Comparison of ENCODE assay signal across 31 cellular contexts in the genomic region with DNA sequence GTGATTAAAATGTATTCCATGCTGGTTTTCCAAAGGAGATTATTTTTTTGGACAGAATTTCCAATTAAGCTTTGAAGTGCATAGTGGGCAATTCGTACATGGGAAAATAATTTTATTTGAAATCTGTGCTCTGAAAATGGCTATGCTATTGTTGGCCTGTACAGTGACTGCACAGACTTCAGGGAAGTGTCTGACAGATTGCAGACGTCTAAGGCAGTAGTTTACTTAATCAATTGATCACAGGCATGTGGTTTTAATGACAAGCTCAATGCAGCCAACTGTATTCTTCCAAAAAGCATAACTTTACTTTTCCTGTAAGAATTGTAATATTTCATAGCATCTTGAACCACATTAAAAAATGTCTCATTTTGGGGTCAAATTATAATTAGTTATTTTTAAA.
"Had no signal": no experiment of that assay in that cellular context is flagged by ENCODE, and none has a peak within 500 bp of the region (broad histone marks: within the 10 kb centered on the region; RNA-seq: fewer than 3 reads in every experiment).

No MANE protein-coding gene starts in this region.

- H3K36me3 ChIP-seq: left lung, lower lobe of right lung, neural progenitor cell, neutrophil, ovary, prostate gland, stomach, thyroid gland, upper lobe of left lung, vagina had no signal

- H3K9me3 ChIP-seq: left lung, lower lobe of right lung, neutrophil, ovary, prostate gland, stomach, testis, thyroid gland, transverse colon, upper lobe of left lung, vagina had no signal

- H3K27me3 ChIP-seq: left lung, neural progenitor cell, neutrophil, ovary, stomach, testis, thyroid gland, transverse colon, upper lobe of left lung, vagina had no signal

- H3K4me3 ChIP-seq: left lung, lower lobe of right lung, neural progenitor cell, ovary, prostate gland, skin epidermis, stomach, testis, thyroid gland, transverse colon, upper lobe of left lung, vagina had no signal

- H3K4me3 Mint-ChIP-seq: immature natural killer cell; naive B cell; natural killer cell; nephron progenitor cell; neural progenitor cell; stimulated activated naive B cell treated with anti-CD40 and anti-IgM and Interleukin-4, amounts not matched to agents 10 μg/mL and 1 μg/mL and 100 μg/mL, for 72 hours had no signal

- DNase-seq: hypothalamus; immature natural killer cell; kidney; left colon; left lung; lower lobe of right lung; mammary epithelial cell; mesenchymal stem cell; naive B cell; natural killer cell; nephron progenitor cell; occipital lobe; ovary; retina; right cardiac atrium; stimulated activated CD4-positive, alpha-beta T cell treated with anti-CD3 and anti-CD28 coated beads, Interleukin-12 subunit alpha, Interleukin-12 subunit beta, amount 100 ng/mL, for 4 hours; stimulated activated CD4-positive, alpha-beta T cell treated with anti-CD3 and anti-CD28 coated beads, Interleukin-15, amount 100 ng/mL, for 24 hours; stimulated activated CD4-positive, alpha-beta T cell treated with anti-CD3 and anti-CD28 coated beads, Interleukin-2, amount 100 ng/mL, for 24 hours; stimulated activated CD4-positive, alpha-beta T cell treated with anti-CD3 and anti-CD28 coated beads, Interleukin-4, amount 100 ng/mL, for 1 hour; stimulated activated naive B cell treated with anti-CD40 and anti-IgM and Interleukin-4, amounts not matched to agents 10 μg/mL and 1 μg/mL and 100 μg/mL, for 72 hours; stimulated activated naive CD8-positive, alpha-beta T cell treated with anti-CD3 and anti-CD28 coated beads, Interleukin-15, Interleukin-2, amounts not matched to agents 100 U/mL and 50 U/mL, for 24 hours; stomach; testis; thyroid gland; transverse colon; upper lobe of left lung had no signal

- H3K27ac Mint-ChIP-seq: immature natural killer cell; naive B cell; natural killer cell; nephron progenitor cell; neural progenitor cell; stimulated activated naive B cell treated with anti-CD40 and anti-IgM and Interleukin-4, amounts not matched to agents 10 μg/mL and 1 μg/mL and 100 μg/mL, for 72 hours had no signal

- H3K27me3 Mint-ChIP-seq: naive B cell; stimulated activated naive B cell treated with anti-CD40 and anti-IgM and Interleukin-4, amounts not matched to agents 10 μg/mL and 1 μg/mL and 100 μg/mL, for 72 hours had no signal

- H3K36me3 Mint-ChIP-seq: naive B cell; stimulated activated naive B cell treated with anti-CD40 and anti-IgM and Interleukin-4, amounts not matched to agents 10 μg/mL and 1 μg/mL and 100 μg/mL, for 72 hours had no signal

- H3K4me1 ChIP-seq: left lung, lower lobe of right lung, neural progenitor cell, prostate gland, stomach, testis, thyroid gland, transverse colon, upper lobe of left lung, vagina had no signal

- H3K4me1 Mint-ChIP-seq: immature natural killer cell; naive B cell; natural killer cell; nephron progenitor cell; stimulated activated naive B cell treated with anti-CD40 and anti-IgM and Interleukin-4, amounts not matched to agents 10 μg/mL and 1 μg/mL and 100 μg/mL, for 72 hours had no signal
